9 cellular contexts compared by ENCODE assay signal in genomic region chr7:26292768-26293560, GRCh38. TPM values are rescaled to one million over a fixed set of nuclear protein-coding genes. Genes with fewer than 3 reads are reported as not detected.
DNase-seq lines count a peak whose midpoint lies in the region; ATAC-seq, FAIRE-seq and TF ChIP-seq lines count a peak whose summit lies in the region.
"Had no signal": no experiment of that assay in that cellular context is flagged by ENCODE, and none has a peak within 500 bp of the region (broad histone marks: within the 10 kb centered on the region; RNA-seq: fewer than 3 reads in every experiment).

No MANE protein-coding gene starts in this region.

- H3K4me3 Mint-ChIP-seq in activated naive CD4-positive, alpha-beta T cell treated with anti-CD3 and anti-CD28 coated beads, Interleukin-2, amount 50 U/mL, for 24 hours, result peak overlapping the region; percentile 90
- peak overlapping the region; percentile 86 for H3K4me3 Mint-ChIP-seq in type B pancreatic cell

- TF ChIP-seq POLR2A in thyroid gland (IDR thresholded peaks at IDR 0.05) (no peak), GM12891 (IDR thresholded peaks at IDR 0.05; ENCODE audit: low read depth, low read length) (no peak)

- H3K4me1 ChIP-seq in thyroid gland, result no peaks in the 10 kb centered on the region

- no peak for DNase-seq in activated naive CD4-positive, alpha-beta T cell treated with Interleukin-2 at 50 U/mL for 16 hours
- peak; percentile 69 for DNase-seq in islet precursor cell
- no peak for DNase-seq in type B pancreatic cell (ENCODE audit: extremely low spot score, unreplicated experiment)
- DNase-seq in thyroid gland, result no peak
- DNase-seq in GM12891 (ENCODE audit: insufficient read length, low spot score), result no peak
- DNase-seq: tibial artery had no signal

- no peaks in the 10 kb centered on the region for H3K36me3 Mint-ChIP-seq in activated naive CD4-positive, alpha-beta T cell treated with anti-CD3 and anti-CD28 coated beads, Interleukin-2, amount 50 U/mL, for 24 hours
- H3K36me3 Mint-ChIP-seq in type B pancreatic cell, result no peaks in the 10 kb centered on the region

- H3K9me3 ChIP-seq in thyroid gland, result no peaks in the 10 kb centered on the region
- H3K9me3 ChIP-seq: tibial artery had no signal

- FAIRE-seq in GM12891 (lab: Jason Lieb, UNC), result no peak

- peak overlapping the region; percentile 31 for H3K27ac Mint-ChIP-seq in activated naive CD4-positive, alpha-beta T cell treated with anti-CD3 and anti-CD28 coated beads, Interleukin-2, amount 50 U/mL, for 24 hours
- no peak overlapping the region for H3K27ac Mint-ChIP-seq in type B pancreatic cell

- intact Hi-C loops in thyroid gland (cut with DNase I), result no loop called here

- H3K27ac ChIP-seq in VCaP (peak overlapping the region; percentile 75; the same call in 1 of the 2 replicates), thyroid gland (no peak overlapping the region)
- H3K27ac ChIP-seq: tibial artery had no signal

- no peak for ATAC-seq in GM19023 (IDR thresholded peaks at IDR 0.05; ENCODE audit: unreplicated experiment)

- H3K27me3 ChIP-seq in thyroid gland, result no peaks in the 10 kb centered on the region

- no peak overlapping the region for H3K4me3 ChIP-seq in thyroid gland (replicated peaks in 1 of 3)

- H3K4me1 Mint-ChIP-seq in activated naive CD4-positive, alpha-beta T cell treated with anti-CD3 and anti-CD28 coated beads, Interleukin-2, amount 50 U/mL, for 24 hours, result peaks cover 38% of the 10 kb centered on the region
- peaks cover 5% of the 10 kb centered on the region for H3K4me1 Mint-ChIP-seq in type B pancreatic cell (ENCODE audit: unreplicated experiment)

- H3K9me3 Mint-ChIP-seq in activated naive CD4-positive, alpha-beta T cell treated with anti-CD3 and anti-CD28 coated beads, Interleukin-2, amount 50 U/mL, for 24 hours, result no peaks in the 10 kb centered on the region
- H3K9me3 Mint-ChIP-seq in type B pancreatic cell, result no peaks in the 10 kb centered on the region

- H3K36me3 ChIP-seq in thyroid gland, result no peaks in the 10 kb centered on the region
- H3K36me3 ChIP-seq: tibial artery had no signal

- 85 to 86% methylated on average over 10 to 11 of the region's 11 CpGs for WGBS in thyroid gland, 2 donors

- TF ChIP-seq CTCF in VCaP (conservative IDR thresholded peaks at IDR 0.05) (no peak), type B pancreatic cell (conservative IDR thresholded peaks at IDR 0.05) (no peak), thyroid gland (IDR thresholded peaks at IDR 0.05) (no peak)

- no peaks in the 10 kb centered on the region for H3K27me3 Mint-ChIP-seq in activated naive CD4-positive, alpha-beta T cell treated with anti-CD3 and anti-CD28 coated beads, Interleukin-2, amount 50 U/mL, for 24 hours
- no peaks in the 10 kb centered on the region for H3K27me3 Mint-ChIP-seq in type B pancreatic cell

TF ChIP-seq in GM12891, 5 proteins besides CTCF, POLR2A, EP300 and RAD21:
- no peak for TF ChIP-seq TAF1 (IDR thresholded peaks at IDR 0.05; ENCODE audit: low read depth, low read length)
- no peak for TF ChIP-seq POU2F2 (IDR thresholded peaks at IDR 0.05; ENCODE audit: low read depth, low read length)
TF ChIP-seq in GM12891: peak in this region for 0.

RNA-seq across cellular contexts. Expression of gene SNX10, which starts 1.3 kb away (rescaled TPM):
- 1.8 and 2.8 TPM in 2 replicates for total RNA-seq in type B pancreatic cell (ENCODE audit: low replicate concordance)
- total RNA-seq in thyroid gland, result 1 to 10 TPM; 1.8 to 5.0 (median 2.7) TPM
- 8.4 TPM for polyA plus RNA-seq in GM12891 (2012; ENCODE audit: low read depth, missing spikeins)
